In genomic region chr16:2720063-2720455, GRCh38 we compare ENCODE assay signal across 9 cellular contexts. TPM values are rescaled to one million over a fixed set of nuclear protein-coding genes. Genes with fewer than 3 reads are reported as not detected.
DNase-seq lines count a peak whose midpoint lies in the region; ATAC-seq and TF ChIP-seq lines count a peak whose summit lies in the region.
"Had no signal": no experiment of that assay in that cellular context is flagged by ENCODE, and none has a peak within 500 bp of the region (broad histone marks: within the 10 kb centered on the region; RNA-seq: fewer than 3 reads in every experiment).

PRSS27 (minus strand) TSS chr16:2720224; CDS start chr16:2720160, 64 bp downstream.

- H3K9me3 ChIP-seq in colonic mucosa, result no peaks in the 10 kb centered on the region

- POLR2A ChIA-PET in AG04449 (lab: Yijun Ruan, JAX), result interaction anchor here (0.7 to 1.1 kb wide), 2 partner anchors 9 to 38 kb away, joined by 3 to 4 read pairs; partner anchors contain the start of gene KCTD5

- H3K27me3 Mint-ChIP-seq in naive B cell, result peaks cover 6 to 12% (median 10%) of the 10 kb centered on the region in 3 donors

- DNase-seq in AG04449 (ENCODE audit: low read depth, low spot score), result no peak
- DNase-seq in Jurkat, Clone E6-1 (ENCODE audit: low read depth, low spot score), result no peak
- no peak for DNase-seq in colonic mucosa
- DNase-seq in naive B cell, result no peak
- no peak for DNase-seq in H4 (ENCODE audit: low spot score)
- DNase-seq in GM19240 (ENCODE audit: insufficient read length, low spot score), result no peak
- DNase-seq: NCI-H446 treated with DMSO at 0.1 percent for 48 hours had no signal

- H3K27me3 ChIP-seq in colonic mucosa, result peaks cover 4% of the 10 kb centered on the region

- peak within 1 kb of the TSS; percentile 24 to 86 (median 73) for H3K4me3 Mint-ChIP-seq in naive B cell

- H3K4me3 ChIP-seq in AG04449 (ENCODE audit: low read depth, low read length) (peak within 1 kb of the TSS; percentile 64), colonic mucosa (peak within 1 kb of the TSS; percentile 61)
- H3K4me3 ChIP-seq in Jurkat, Clone E6-1 (ENCODE audit: low read length), result peak within 1 kb of the TSS; percentile 58

- peak within 1 kb of the TSS; percentile 75 to 93 (median 83) for H3K27ac Mint-ChIP-seq in naive B cell

- no peak for ATAC-seq in naive B cell (ENCODE audit: low read depth in 2 of 2)
- no peak for ATAC-seq in HG03108 (IDR thresholded peaks at IDR 0.05; ENCODE audit: unreplicated experiment)
- no peak for ATAC-seq in GM18519 (IDR thresholded peaks at IDR 0.05; ENCODE audit: low FRiP score, unreplicated experiment)

- intact Hi-C loops in colonic mucosa (cut with DNase I), result no loop called here

- H3K9ac ChIP-seq in colonic mucosa (ENCODE audit: low read depth in 2 of 2, low read length in 2 of 2), result peak within 1 kb of the TSS; percentile 22 to 72

- peaks cover 3 to 10% (median 8%) of the 10 kb centered on the region in 3 donors for H3K4me1 Mint-ChIP-seq in naive B cell

- H3K36me3 Mint-ChIP-seq in naive B cell, result no peaks in the 10 kb centered on the region

- TF ChIP-seq CTCF in AG04449 (IDR thresholded peaks at IDR 0.05; ENCODE audit: insufficient read depth, low read length, missing control alignments) (no peak), colonic mucosa (IDR thresholded peaks at IDR 0.05) (no peak)

- no peaks in the 10 kb centered on the region for H3K36me3 ChIP-seq in colonic mucosa

- H3K4me1 ChIP-seq in colonic mucosa, result peaks cover 5% of the 10 kb centered on the region

- CTCF ChIA-PET in AG04449 (lab: Yijun Ruan, JAX), result interaction anchor here (0.8 to 1.5 kb wide), 4 partner anchors 9 to 200 kb away, joined by 3 to 6 read pairs (median 4); no protein-coding TSS in a partner anchor

- peak within 1 kb of the TSS; percentile 87 for H3K27ac ChIP-seq in colonic mucosa

- H3K9me3 Mint-ChIP-seq in naive B cell, result no peaks in the 10 kb centered on the region

RNA-seq across cellular contexts. Expression of gene PRSS27, which starts in this region (rescaled TPM):
- 0.91 TPM for polyA plus RNA-seq in Jurkat, Clone E6-1 (2012; ENCODE audit: insufficient read depth, insufficient read length)
- under 1 TPM; 0.15 to 0.56 TPM for total RNA-seq in colonic mucosa
- under 1 TPM in 1 of 6 donors, not detected in 5; 0.36 TPM for polyA plus RNA-seq in naive B cell (ENCODE audit: low read depth in 6 of 6)
- total RNA-seq in H4 (2014; rRNA removed; shearing (Covaris generic)), result 0.02 and 0.46 TPM in 2 replicates
